9 cellular contexts compared by ENCODE assay signal in genomic region chr19:49679832-49680472, GRCh38. TPM values are rescaled to one million over a fixed set of nuclear protein-coding genes. Genes with fewer than 3 reads are reported as not detected.
DNase-seq lines count a peak whose midpoint lies in the region; ATAC-seq, FAIRE-seq and TF ChIP-seq lines count a peak whose summit lies in the region.
"Had no signal": no experiment of that assay in that cellular context is flagged by ENCODE, and none has a peak within 500 bp of the region (broad histone marks: within the 10 kb centered on the region; RNA-seq: fewer than 3 reads in every experiment).

No MANE protein-coding gene starts in this region.

- H2AFZ ChIP-seq in keratinocyte (ENCODE audit: control insufficient read depth, low read length) = no peak overlapping the region

- H3K4me2 ChIP-seq in keratinocyte (ENCODE audit: control insufficient read depth, extremely low read depth, insufficient read depth, low read depth, low read length) = peak overlapping the region; percentile 54

- no peak for TF ChIP-seq POLR2A in testis (IDR thresholded peaks at IDR 0.05)

- FAIRE-seq in keratinocyte (lab: Jason Lieb, UNC) = no peak

- H3K27ac ChIP-seq in keratinocyte (ENCODE audit: control insufficient read depth, insufficient read depth, low read length) (no peak overlapping the region), testis (peak overlapping the region; percentile 75 to 91)

- H3K36me3 ChIP-seq in keratinocyte (ENCODE audit: control insufficient read depth in 2 of 2, extremely low read depth in 1 of 2, insufficient read depth in 2 of 2, low read length in 2 of 2) = peaks cover 29 to 30% of the 10 kb centered on the region in 2 experiments
- no peaks in the 10 kb centered on the region for H3K36me3 ChIP-seq in testis (ENCODE audit: low read depth, missing control alignments)

- peaks cover 71% of the 10 kb centered on the region for H3K36me3 Mint-ChIP-seq in activated T-cell treated with anti-CD3 and anti-CD28 coated beads, Interleukin-2, amount 50 U/mL, for 24 hours (ENCODE audit: low read depth)
- peaks cover 77% of the 10 kb centered on the region for H3K36me3 Mint-ChIP-seq in activated T-helper 17 cell treated with anti-CD3 and anti-CD28 coated beads, Interleukin-2, amount 50 U/mL, for 72 hours (ENCODE audit: low read depth)

- no peak for ATAC-seq in activated T-helper 17 cell treated with anti-CD3 and anti-CD28 coated beads, Interleukin-2, amount 50 U/mL, for 72 hours (replicated peaks)
- ATAC-seq in HG03045 (IDR thresholded peaks at IDR 0.05; ENCODE audit: unreplicated experiment) (no peak), GM18873 (IDR thresholded peaks at IDR 0.05; ENCODE audit: low FRiP score, unreplicated experiment) (no peak)

- WGBS in testis, 2 donors = 28 to 36% methylated on average over 9 of the region's 9 CpGs

- no peak for TF ChIP-seq CTCF in keratinocyte (optimal IDR thresholded peaks at IDR 0.05 in 1 of 3, IDR thresholded peaks at IDR 0.05 in 1 of 3, conservative IDR thresholded peaks at IDR 0.05 in 1 of 3; ENCODE audit: extremely low read depth in 1 of 3, insufficient read depth in 2 of 3, low read length in 3 of 3)
- no peak for TF ChIP-seq CTCF in testis (IDR thresholded peaks at IDR 0.05)

- H3K4me3 ChIP-seq in keratinocyte (ENCODE audit: control insufficient read depth in 2 of 3, extremely low read depth in 1 of 3, insufficient read depth in 2 of 3, low read depth in 1 of 3, low read length in 3 of 3) = no peak overlapping the region
- H3K4me3 ChIP-seq in testis = no peak overlapping the region

- no peaks in the 10 kb centered on the region for H3K27me3 Mint-ChIP-seq in activated T-cell treated with anti-CD3 and anti-CD28 coated beads, Interleukin-2, amount 50 U/mL, for 24 hours
- H3K27me3 Mint-ChIP-seq in activated T-helper 17 cell treated with anti-CD3 and anti-CD28 coated beads, Interleukin-2, amount 50 U/mL, for 72 hours = no peaks in the 10 kb centered on the region

- H3K9me1 ChIP-seq in keratinocyte (ENCODE audit: control insufficient read depth, extremely low read depth, insufficient read depth, low read length) = no peaks in the 10 kb centered on the region

- H3K4me1 ChIP-seq in keratinocyte (ENCODE audit: control insufficient read depth, extremely low read depth, insufficient read depth, low read length) (peaks cover 24% of the 10 kb centered on the region), testis (peaks cover 45% of the 10 kb centered on the region)

- peak overlapping the region; percentile 97 for H3K27ac Mint-ChIP-seq in activated T-cell treated with anti-CD3 and anti-CD28 coated beads, Interleukin-2, amount 50 U/mL, for 24 hours
- peak overlapping the region; percentile 68 for H3K27ac Mint-ChIP-seq in activated T-helper 17 cell treated with anti-CD3 and anti-CD28 coated beads, Interleukin-2, amount 50 U/mL, for 72 hours

- DNase-seq in activated T-cell treated with anti-CD3 and anti-CD28 coated beads, Interleukin-2, amount 50 U/mL, for 24 hours = no peak
- DNase-seq in activated T-cell treated with anti-CD3 and anti-CD28 coated beads for 4 hours (no peak), keratinocyte (ENCODE audit: low read depth, low spot score) (no peak), testis (no peak), NCI-H1105 treated with DMSO at 0.1 percent for 48 hours (lab: John Stamatoyannopoulos, UW) (no peak)
- DNase-seq: cortex of kidney had no signal

- H3K27me3 ChIP-seq in keratinocyte (ENCODE audit: control insufficient read depth, extremely low read depth, insufficient read depth, low read length) (no peaks in the 10 kb centered on the region), testis (no peaks in the 10 kb centered on the region)

- H3K9me3 ChIP-seq in keratinocyte (ENCODE audit: control insufficient read depth, low read depth, low read length) (no peaks in the 10 kb centered on the region), testis (no peaks in the 10 kb centered on the region)

- dilution Hi-C loops in keratinocyte (cut with MboI; ENCODE audit: extremely low pct_ligation_motif_present, low sequenced_read_pairs) = no loop called here

- no peaks in the 10 kb centered on the region for H3K9me3 Mint-ChIP-seq in activated T-cell treated with anti-CD3 and anti-CD28 coated beads, Interleukin-2, amount 50 U/mL, for 24 hours
- H3K9me3 Mint-ChIP-seq in activated T-helper 17 cell treated with anti-CD3 and anti-CD28 coated beads, Interleukin-2, amount 50 U/mL, for 72 hours = no peaks in the 10 kb centered on the region

- H3K9ac ChIP-seq in keratinocyte (ENCODE audit: control insufficient read depth, extremely low read depth, insufficient read depth, low read length) = peak overlapping the region; percentile 37

- peak overlapping the region; percentile 99 for H3K4me3 Mint-ChIP-seq in activated T-cell treated with anti-CD3 and anti-CD28 coated beads, Interleukin-2, amount 50 U/mL, for 24 hours
- H3K4me3 Mint-ChIP-seq in activated T-helper 17 cell treated with anti-CD3 and anti-CD28 coated beads, Interleukin-2, amount 50 U/mL, for 72 hours = peak overlapping the region; percentile 94

- intact Hi-C loops in testis (cut with DNase I; ENCODE audit: low total_unique reads) = no loop called here

- peaks cover 46% of the 10 kb centered on the region for H3K4me1 Mint-ChIP-seq in activated T-cell treated with anti-CD3 and anti-CD28 coated beads, Interleukin-2, amount 50 U/mL, for 24 hours (ENCODE audit: low read depth)
- H3K4me1 Mint-ChIP-seq in activated T-helper 17 cell treated with anti-CD3 and anti-CD28 coated beads, Interleukin-2, amount 50 U/mL, for 72 hours = peaks cover 11% of the 10 kb centered on the region

- peaks cover 51% of the 10 kb centered on the region for H3K79me2 ChIP-seq in keratinocyte (ENCODE audit: control insufficient read depth, insufficient read depth, low read length)

- peaks cover 27% of the 10 kb centered on the region for H4K20me1 ChIP-seq in keratinocyte (ENCODE audit: control insufficient read depth, extremely low read depth, insufficient read depth, low read length)

RNA-seq across cellular contexts. Expression of gene PRMT1, which starts 2.9 kb away (rescaled TPM):
- 100 to 1,000 TPM; 183 to 345 TPM for total RNA-seq in activated T-helper 17 cell treated with anti-CD3 and anti-CD28 coated beads, Interleukin-2, amount 50 U/mL, for 72 hours
- 280 to 322 TPM (median 311 TPM) in 3 replicates for polyA plus RNA-seq in keratinocyte
- polyA plus RNA-seq in keratinocyte (2011; ENCODE audit: low read depth) = 97.7 TPM
- polyA plus RNA-seq in keratinocyte (2011; cell fraction: cytosol; rRNA removed) = 168 and 268 TPM in 2 replicates
- 208 and 239 TPM in 2 replicates for polyA plus RNA-seq in keratinocyte (2011; cell fraction: nucleus; rRNA removed)
- polyA plus RNA-seq in keratinocyte (2012; ENCODE audit: low replicate concordance) = 115 and 304 TPM in 2 replicates
- 318 to 388 TPM (median 332 TPM) in 3 replicates for polyA minus RNA-seq in keratinocyte
- polyA minus RNA-seq in keratinocyte (2011; cell fraction: cytosol; rRNA and poly(A)+ RNA removed) = 282 TPM
- 100 and 103 TPM in 2 replicates for polyA minus RNA-seq in keratinocyte (2011; cell fraction: nucleus; rRNA and poly(A)+ RNA removed)
- total RNA-seq in testis = 100 to 1,000 TPM; 192 to 272 TPM
- 201 TPM for polyA plus RNA-seq in testis (ENCODE audit: insufficient read depth, low read depth, low replicate concordance)

RNA-seq across cellular contexts. Expression of gene ADM5, which starts 9.4 kb away (rescaled TPM):
- 1 to 10 TPM; 8.5 to 8.6 TPM for total RNA-seq in activated T-helper 17 cell treated with anti-CD3 and anti-CD28 coated beads, Interleukin-2, amount 50 U/mL, for 72 hours
- polyA plus RNA-seq in keratinocyte = 0.73 to 0.76 TPM (median 0.73 TPM) in 3 replicates
- polyA plus RNA-seq in keratinocyte (2011; ENCODE audit: low read depth) = 0.20 TPM
- 0.21 and 0.30 TPM in 2 replicates for polyA plus RNA-seq in keratinocyte (2011; cell fraction: cytosol; rRNA removed)
- 4.2 and 7.9 TPM in 2 replicates for polyA plus RNA-seq in keratinocyte (2011; cell fraction: nucleus; rRNA removed)
- polyA plus RNA-seq in keratinocyte (2012; ENCODE audit: low replicate concordance) = 0.68 and 1.4 TPM in 2 replicates
- 0.36 to 1.8 TPM (median 0.54 TPM) in 3 replicates for polyA minus RNA-seq in keratinocyte
- polyA minus RNA-seq in keratinocyte (2011; cell fraction: cytosol; rRNA and poly(A)+ RNA removed) = not detected
- 1.4 and 1.6 TPM in 2 replicates for polyA minus RNA-seq in keratinocyte (2011; cell fraction: nucleus; rRNA and poly(A)+ RNA removed)
- total RNA-seq in testis = 1 to 10 TPM; 2.9 to 5.0 TPM
- 2.2 TPM for polyA plus RNA-seq in testis (ENCODE audit: insufficient read depth, low read depth, low replicate concordance)

RNA-seq across cellular contexts. Expression of gene CPT1C, which starts 11.0 kb away (rescaled TPM):
- total RNA-seq in activated T-helper 17 cell treated with anti-CD3 and anti-CD28 coated beads, Interleukin-2, amount 50 U/mL, for 72 hours = 1 to 10 TPM in 1 of 2 donors, under 1 TPM in 1; 0.93 to 4.3 TPM
- polyA plus RNA-seq in keratinocyte (0.39 to 0.49 TPM (median 0.41 TPM) in 3 replicates), testis (ENCODE audit: insufficient read depth, low read depth, low replicate concordance) (17.1 TPM)
- 0.25 TPM for polyA plus RNA-seq in keratinocyte (2011; ENCODE audit: low read depth)
- polyA plus RNA-seq in keratinocyte (2011; cell fraction: cytosol; rRNA removed) = 0.09 and 0.10 TPM in 2 replicates
- polyA plus RNA-seq in keratinocyte (2011; cell fraction: nucleus; rRNA removed) = 0.91 and 1.1 TPM in 2 replicates
- polyA plus RNA-seq in keratinocyte (2012; ENCODE audit: low replicate concordance) = 0.55 and 1.8 TPM in 2 replicates
- polyA minus RNA-seq in keratinocyte = 0.07 to 1.3 TPM (median 0.85 TPM) in 3 replicates
- polyA minus RNA-seq in keratinocyte (2011; cell fraction: cytosol; rRNA and poly(A)+ RNA removed) = not detected
- 0.32 TPM in 1 of 2 replicates, not detected in the other for polyA minus RNA-seq in keratinocyte (2011; cell fraction: nucleus; rRNA and poly(A)+ RNA removed)
- total RNA-seq in testis = 1 to 10 TPM; 8.8 to 9.8 TPM

RNA-seq across cellular contexts. Expression of gene BCL2L12, which starts 14.2 kb away (rescaled TPM):
- total RNA-seq in activated T-helper 17 cell treated with anti-CD3 and anti-CD28 coated beads, Interleukin-2, amount 50 U/mL, for 72 hours = 10 to 100 TPM; 61.1 to 80.5 TPM
- polyA plus RNA-seq in keratinocyte (11.8 to 14.8 TPM (median 14.0 TPM) in 3 replicates), testis (ENCODE audit: insufficient read depth, low read depth, low replicate concordance) (17.3 TPM)
- 5.7 TPM for polyA plus RNA-seq in keratinocyte (2011; ENCODE audit: low read depth)
- 8.3 and 18.8 TPM in 2 replicates for polyA plus RNA-seq in keratinocyte (2011; cell fraction: cytosol; rRNA removed)
- polyA plus RNA-seq in keratinocyte (2011; cell fraction: nucleus; rRNA removed) = 7.1 and 10.2 TPM in 2 replicates
- polyA plus RNA-seq in keratinocyte (2012; ENCODE audit: low replicate concordance) = 13.1 and 32.0 TPM in 2 replicates
- 4.2 to 19.2 TPM (median 6.9 TPM) in 3 replicates for polyA minus RNA-seq in keratinocyte
- polyA minus RNA-seq in keratinocyte (2011; cell fraction: cytosol; rRNA and poly(A)+ RNA removed) = 13.2 TPM
- polyA minus RNA-seq in keratinocyte (2011; cell fraction: nucleus; rRNA and poly(A)+ RNA removed) = 3.3 and 6.4 TPM in 2 replicates
- 10 to 100 TPM; 11.3 to 19.3 TPM for total RNA-seq in testis

RNA-seq across cellular contexts. Expression of gene IRF3, which starts 14.3 kb away (rescaled TPM):
- 100 to 1,000 TPM; 150 to 218 TPM for total RNA-seq in activated T-helper 17 cell treated with anti-CD3 and anti-CD28 coated beads, Interleukin-2, amount 50 U/mL, for 72 hours
- polyA plus RNA-seq in keratinocyte (50.4 to 67.5 TPM (median 57.7 TPM) in 3 replicates), testis (ENCODE audit: insufficient read depth, low read depth, low replicate concordance) (34.9 TPM)
- 24.7 TPM for polyA plus RNA-seq in keratinocyte (2011; ENCODE audit: low read depth)
- polyA plus RNA-seq in keratinocyte (2011; cell fraction: cytosol; rRNA removed) = 35.2 and 52.0 TPM in 2 replicates
- polyA plus RNA-seq in keratinocyte (2011; cell fraction: nucleus; rRNA removed) = 138 and 175 TPM in 2 replicates
- 69.0 and 102 TPM in 2 replicates for polyA plus RNA-seq in keratinocyte (2012; ENCODE audit: low replicate concordance)
- 35.3 to 109 TPM (median 44.3 TPM) in 3 replicates for polyA minus RNA-seq in keratinocyte
- 76.5 TPM for polyA minus RNA-seq in keratinocyte (2011; cell fraction: cytosol; rRNA and poly(A)+ RNA removed)
- 36.6 and 42.7 TPM in 2 replicates for polyA minus RNA-seq in keratinocyte (2011; cell fraction: nucleus; rRNA and poly(A)+ RNA removed)
- 10 to 100 TPM; 50.1 to 51.6 TPM for total RNA-seq in testis
